In the genomic region with DNA sequence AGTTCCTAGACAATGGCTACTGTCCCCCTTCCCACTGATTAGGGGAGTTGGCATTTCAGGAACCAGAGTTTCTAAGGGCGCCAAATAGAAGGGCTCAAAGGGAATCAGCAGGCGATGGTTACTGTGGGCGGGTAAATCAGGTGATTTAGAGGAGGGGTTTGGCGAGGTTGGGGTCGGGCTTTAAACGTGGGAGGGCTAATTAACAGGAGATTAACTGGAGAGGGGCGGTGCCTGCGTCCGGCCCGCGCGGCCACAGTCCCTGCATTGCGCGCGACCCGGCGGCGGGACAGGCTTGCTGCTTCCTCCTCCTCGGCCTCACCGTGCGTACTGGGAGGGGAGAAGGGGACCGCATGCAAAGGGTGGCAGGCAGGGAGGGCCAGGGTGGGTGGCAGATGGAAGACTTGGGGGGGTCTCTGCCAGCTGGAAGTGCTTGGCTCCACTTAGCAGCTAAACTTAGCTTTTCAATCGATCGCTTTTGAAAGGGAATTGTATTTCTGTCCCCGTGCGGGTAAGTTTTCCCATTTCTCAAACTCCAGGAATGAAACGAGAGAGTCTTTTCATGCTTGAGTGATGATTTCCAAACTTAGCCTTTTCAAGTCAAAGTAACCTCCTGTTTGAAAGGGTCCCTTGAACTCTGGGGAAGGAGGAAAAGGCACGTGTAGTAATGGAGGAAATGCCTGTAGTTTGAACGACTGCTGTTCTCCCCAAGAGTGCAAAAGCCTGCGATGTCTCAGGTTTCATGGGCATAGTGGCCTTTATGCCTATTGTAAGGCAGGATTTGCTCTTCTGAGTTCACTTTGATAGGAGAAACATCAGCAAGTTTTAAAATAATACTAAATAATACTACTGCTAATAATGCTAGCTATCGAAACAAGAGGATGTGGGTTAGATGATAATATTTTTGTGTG, we compare ENCODE assay signal across 7 cellular contexts. TPM values are rescaled to one million over a fixed set of nuclear protein-coding genes. Genes with fewer than 3 reads are reported as not detected.
DNase-seq lines count a peak whose midpoint lies in the region; ATAC-seq, FAIRE-seq and TF ChIP-seq lines count a peak whose summit lies in the region.

A gene with protein sequence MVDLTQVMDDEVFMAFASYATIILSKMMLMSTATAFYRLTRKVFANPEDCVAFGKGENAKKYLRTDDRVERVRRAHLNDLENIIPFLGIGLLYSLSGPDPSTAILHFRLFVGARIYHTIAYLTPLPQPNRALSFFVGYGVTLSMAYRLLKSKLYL (plus strand): TSS at position 255 of the 908 bp plus-strand sequence. CDS start 6,608 bp downstream, outside the sequence.

- H3K9me3 ChIP-seq in OCI-LY7 (ENCODE audit: low read length), result no peaks in the 10 kb centered on the region

- DNase-seq in OCI-LY7 (ENCODE audit: low spot score) (peak; percentile 70), epithelial cell of prostate (ENCODE audit: low read depth, low spot score) (no peak), mesenteric fat pad (ENCODE audit: low spot score) (peak; percentile 93), urothelium cell line (ENCODE audit: low spot score) (peak; percentile 28)

- intact Hi-C loops in OCI-LY7 (cut with micrococcal nuclease; ENCODE audit: unreplicated experiment), result loop anchor here (2.0 to 5.0 kb wide), 2 partner anchors 149 to 360 kb away; no protein-coding TSS in a partner anchor

- peak; percentile 66 for FAIRE-seq in urothelium cell line (lab: Jason Lieb, UNC)

- H3K79me2 ChIP-seq in OCI-LY7 (ENCODE audit: insufficient read depth, low read depth, low read length), result peaks cover 45% of the 10 kb centered on the region; the same call in 1 of the 2 replicates

- H3K4me3 ChIP-seq in OCI-LY7 (ENCODE audit: low read depth, low read length, poor library complexity, severe bottlenecking), result peak within 1 kb of the TSS; percentile 75

- no peaks in the 10 kb centered on the region for H4K20me1 ChIP-seq in OCI-LY7 (ENCODE audit: insufficient read depth, low read length)

- H3K4me1 ChIP-seq in OCI-LY7 (ENCODE audit: insufficient read depth, low read length, poor library complexity, severe bottlenecking), result peaks cover 26% of the 10 kb centered on the region

- CTCF ChIA-PET in OCI-LY7 (lab: Charles Lee; ENCODE audit: unreplicated experiment), result no interaction called here

- no peaks in the 10 kb centered on the region for H3K9me2 ChIP-seq in OCI-LY7 (ENCODE audit: insufficient read depth, low read length)

- H3K4me2 ChIP-seq in OCI-LY7 (ENCODE audit: low read length), result peak within 1 kb of the TSS; percentile 61

- H3K27ac ChIP-seq in OCI-LY7 (ENCODE audit: low read depth, low read length, poor library complexity, severe bottlenecking) (peak within 1 kb of the TSS; percentile 68), epithelial cell of prostate (peak within 1 kb of the TSS; percentile 95)

- TF ChIP-seq CTCF in OCI-LY7 (conservative IDR thresholded peaks at IDR 0.05; ENCODE audit: low read length), result no peak

- peak; percentile 48 for ATAC-seq in GM18870 (IDR thresholded peaks at IDR 0.05; ENCODE audit: unreplicated experiment)
- peak; percentile 75 for ATAC-seq in HG03342 (IDR thresholded peaks at IDR 0.05; ENCODE audit: unreplicated experiment)
- no peak for ATAC-seq in HG02885 (IDR thresholded peaks at IDR 0.05; ENCODE audit: poor library complexity, unreplicated experiment)

- peak within 1 kb of the TSS; percentile 56; the same call in 1 of the 2 replicates for H2AFZ ChIP-seq in OCI-LY7 (ENCODE audit: low read length)

- peaks cover 20% of the 10 kb centered on the region for H3K36me3 ChIP-seq in OCI-LY7 (ENCODE audit: insufficient read depth, low read length)

- BruUV-seq in OCI-LY7 (replicated peaks; lab: Mats Ljungman, UMichigan), result TSS peak; percentile 72

- POLR2A ChIA-PET in OCI-LY7 (lab: Charles Lee), result interaction anchor here (0.5 to 0.7 kb wide), 3 partner anchors 11 to 329 kb away, joined by 3 to 6 read pairs (median 5); no protein-coding TSS in a partner anchor

RNA-seq across cellular contexts. Expression of the gene that starts here (rescaled TPM):
- 16.5 and 17.9 TPM in 2 replicates for total RNA-seq in OCI-LY7 (2014; rRNA removed; shearing (Covaris generic))
- total RNA-seq in OCI-LY7 (2022), result 66.7 and 67.4 TPM in 2 replicates
- total RNA-seq in mesenteric fat pad, result 1,962 TPM

Comparison
In these comparisons a context has a peak if more than half of its experiments do, and no peak if none do; other contexts are left out.
1. RNA of the gene that starts here (total RNA-seq): 1,962 TPM in mesenteric fat pad (single experiment); 16.5 to 67.4 TPM in OCI-LY7; every median in the first group is over 10 times any median in the second.